27 cellular contexts compared by ENCODE assay signal in genomic region chr3:56904526-56905245, GRCh38.
DNase-seq lines count a peak whose midpoint lies in the region; ATAC-seq and TF ChIP-seq lines count a peak whose summit lies in the region.
"Had no signal": no experiment of that assay in that cellular context is flagged by ENCODE, and none has a peak within 500 bp of the region (broad histone marks: within the 10 kb centered on the region; RNA-seq: fewer than 3 reads in every experiment).

No MANE protein-coding gene starts in this region.

- H3K27me3 ChIP-seq in MG63 = no peaks in the 10 kb centered on the region
- no peaks in the 10 kb centered on the region for H3K27me3 ChIP-seq in lower lobe of right lung (ENCODE audit: low read depth)
- H3K27me3 ChIP-seq: gastrocnemius medialis, tibial artery had no signal

- DNase-seq in HT-29 (ENCODE audit: low spot score) (peak; percentile 17), MV-4-11 (lab: John Stamatoyannopoulos, UW) (peak; percentile 41), cerebellar nuclear complex (lab: John Stamatoyannopoulos, UW) (no peak), MG63 (no peak), lower lobe of right lung (no peak)
- DNase-seq in central memory CD8-positive, alpha-beta T cell (ENCODE audit: low spot score in 2 of 2) = no peak
- DNase-seq: activated CD8-positive, alpha-beta T cell treated with anti-CD3 and anti-CD28 coated beads for 36 hours; CD8-positive, alpha-beta T cell; gastrocnemius medialis; GM23248; HFFc6; hippocampal formation; immature natural killer cell; left ventricle myocardium inferior; NCI-H2081; NCI-H446 treated with DMSO at 0.1 percent for 48 hours; right cardiac atrium; Right ventricle myocardium superior; stimulated activated CD4-positive, alpha-beta T cell treated with anti-CD3 and anti-CD28 coated beads, Interleukin-4, amount 100 ng/mL, for 4 hours; stimulated activated naive CD4-positive, alpha-beta T cell treated with Interleukin-2 at 50 U/mL for 16 hours; T-cell; tibial artery had no signal

- intact Hi-C loops in lower lobe of right lung (cut with DNase I) = no loop called here

- ATAC-seq in central memory CD8-positive, alpha-beta T cell (replicated peaks; ENCODE audit: extremely low read depth, poor library complexity, severe bottlenecking) = no peak
- ATAC-seq in lower lobe of right lung = no peak
- ATAC-seq: activated CD4-positive, CD25-positive, alpha-beta regulatory T cell treated with anti-CD3 and anti-CD28 coated beads, Interleukin-2, amount 50 U/mL, for 24 hours; activated CD8-positive, alpha-beta T cell treated with anti-CD3 and anti-CD28 coated beads for 36 hours; CD8-positive, alpha-beta T cell; gastrocnemius medialis; natural killer cell treated with Interleukin-12 subunit alpha and Interleukin-12 subunit beta and Interleukin-15 and Interleukin-18, amount 100 ng/mL, for 72 hours; right cardiac atrium; T-cell had no signal

- H3K4me3 Mint-ChIP-seq in central memory CD8-positive, alpha-beta T cell = no peak overlapping the region
- H3K4me3 Mint-ChIP-seq in nephron = no peak overlapping the region
- H3K4me3 Mint-ChIP-seq: activated CD8-positive, alpha-beta T cell treated with anti-CD3 and anti-CD28 coated beads for 36 hours; CD8-positive, alpha-beta T cell; HFFc6; immature natural killer cell; mesothelial cell of epicardium; natural killer cell treated with Interleukin-12 subunit alpha and Interleukin-12 subunit beta and Interleukin-15 and Interleukin-18, amount 100 ng/mL, for 72 hours; T-cell had no signal

- no peaks in the 10 kb centered on the region for H3K9me3 Mint-ChIP-seq in central memory CD8-positive, alpha-beta T cell
- H3K9me3 Mint-ChIP-seq in nephron = no peaks in the 10 kb centered on the region
- H3K9me3 Mint-ChIP-seq: activated CD8-positive, alpha-beta T cell treated with anti-CD3 and anti-CD28 coated beads for 36 hours; CD8-positive, alpha-beta T cell; HFFc6; immature natural killer cell; natural killer cell treated with Interleukin-12 subunit alpha and Interleukin-12 subunit beta and Interleukin-15 and Interleukin-18, amount 100 ng/mL, for 72 hours; T-cell had no signal

- H3K9me3 ChIP-seq in MG63 (no peaks in the 10 kb centered on the region), lower lobe of right lung (no peaks in the 10 kb centered on the region)
- H3K9me3 ChIP-seq: gastrocnemius medialis, left ventricle myocardium inferior, tibial artery had no signal

- H3K4me1 Mint-ChIP-seq in central memory CD8-positive, alpha-beta T cell = peaks cover 63% of the 10 kb centered on the region
- H3K4me1 Mint-ChIP-seq in nephron = peaks cover 18% of the 10 kb centered on the region
- H3K4me1 Mint-ChIP-seq: mesothelial cell of epicardium had no signal

- H3K27ac Mint-ChIP-seq in central memory CD8-positive, alpha-beta T cell (ENCODE audit: low read depth) = peak overlapping the region; percentile 0
- peak overlapping the region; percentile 15 to 40 (median 16) for H3K27ac Mint-ChIP-seq in nephron
- H3K27ac Mint-ChIP-seq: activated CD8-positive, alpha-beta T cell treated with anti-CD3 and anti-CD28 coated beads for 36 hours; CD8-positive, alpha-beta T cell; HFFc6; immature natural killer cell; mesothelial cell of epicardium; natural killer cell treated with Interleukin-12 subunit alpha and Interleukin-12 subunit beta and Interleukin-15 and Interleukin-18, amount 100 ng/mL, for 72 hours had no signal

- H3K27me3 Mint-ChIP-seq in central memory CD8-positive, alpha-beta T cell = no peaks in the 10 kb centered on the region
- H3K27me3 Mint-ChIP-seq in nephron (ENCODE audit: low read depth) = no peaks in the 10 kb centered on the region
- H3K27me3 Mint-ChIP-seq: activated CD8-positive, alpha-beta T cell treated with anti-CD3 and anti-CD28 coated beads for 36 hours; natural killer cell treated with Interleukin-12 subunit alpha and Interleukin-12 subunit beta and Interleukin-15 and Interleukin-18, amount 100 ng/mL, for 72 hours; T-cell had no signal

- no peak for TF ChIP-seq CTCF in nephron (IDR thresholded peaks at IDR 0.05; ENCODE audit: unreplicated experiment in 3 of 3)
- no peak for TF ChIP-seq CTCF in lower lobe of right lung (IDR thresholded peaks at IDR 0.05)

- peaks cover 4% of the 10 kb centered on the region for H3K36me3 Mint-ChIP-seq in central memory CD8-positive, alpha-beta T cell (ENCODE audit: insufficient read depth)
- no peaks in the 10 kb centered on the region for H3K36me3 Mint-ChIP-seq in nephron (ENCODE audit: low read depth)
- H3K36me3 Mint-ChIP-seq: immature natural killer cell; mesothelial cell of epicardium; natural killer cell treated with Interleukin-12 subunit alpha and Interleukin-12 subunit beta and Interleukin-15 and Interleukin-18, amount 100 ng/mL, for 72 hours had no signal

- H3K4me1 ChIP-seq in lower lobe of right lung = no peaks in the 10 kb centered on the region
- H3K4me1 ChIP-seq: gastrocnemius medialis, parathyroid adenoma, tibial artery had no signal

- no peak overlapping the region for H3K4me3 ChIP-seq in MG63
- H3K4me3 ChIP-seq in lower lobe of right lung = no peak overlapping the region
- H3K4me3 ChIP-seq: gastrocnemius medialis, GM23248, left ventricle myocardium inferior, tibial artery had no signal

- no peak overlapping the region for H3K27ac ChIP-seq in lower lobe of right lung
- H3K27ac ChIP-seq: gastrocnemius medialis, GM23248, left ventricle myocardium inferior, parathyroid adenoma, tibial artery had no signal

- no peaks in the 10 kb centered on the region for H3K36me3 ChIP-seq in MG63
- H3K36me3 ChIP-seq in lower lobe of right lung = no peaks in the 10 kb centered on the region
- H3K36me3 ChIP-seq: gastrocnemius medialis, left ventricle myocardium inferior, tibial artery had no signal

Comparison
In these comparisons a context has a peak if more than half of its experiments do, and no peak if none do; other contexts are left out.
1. DNase-seq: peak in HT-29 (single experiment) and MV-4-11 (single experiment); none in central memory CD8-positive, alpha-beta T cell (0 of 2), cerebellar nuclear complex (0 of 2), MG63 (single experiment) and lower lobe of right lung (single experiment).